In the genomic region with DNA sequence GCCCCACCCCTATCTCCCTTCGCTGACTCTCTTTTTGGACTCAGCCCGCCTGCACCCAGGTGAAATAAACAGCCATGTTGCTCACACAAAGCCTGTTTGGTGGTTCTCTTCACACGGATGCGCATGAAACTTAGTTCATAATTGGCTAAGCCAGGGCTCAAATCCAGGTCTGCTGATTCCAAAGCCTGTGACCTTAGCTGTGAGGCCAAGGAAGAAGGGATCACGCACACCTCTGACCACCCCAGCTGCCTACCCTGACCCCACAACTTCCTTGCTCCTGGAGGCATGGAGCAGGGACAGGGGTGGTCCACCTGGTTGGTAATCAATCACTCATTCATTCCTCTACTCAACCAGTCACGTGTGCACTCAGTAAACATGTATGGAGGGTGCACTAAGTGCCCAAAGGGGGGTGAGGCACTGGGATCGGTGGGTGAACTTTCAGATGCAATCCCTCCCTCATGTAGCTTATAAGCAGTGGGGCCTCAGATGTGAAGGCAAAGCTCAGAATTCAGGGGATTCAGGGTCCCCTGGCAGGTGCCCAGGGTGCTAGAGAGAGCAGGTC, we compare ENCODE assay signal across 9 cellular contexts. TPM values are rescaled to one million over a fixed set of nuclear protein-coding genes. Genes with fewer than 3 reads are reported as not detected.
DNase-seq lines count a peak whose midpoint lies in the region; ATAC-seq and TF ChIP-seq lines count a peak whose summit lies in the region.
"Had no signal": no experiment of that assay in that cellular context is flagged by ENCODE, and none has a peak within 500 bp of the region (broad histone marks: within the 10 kb centered on the region; RNA-seq: fewer than 3 reads in every experiment).

No MANE protein-coding gene starts in this region.

- H3K27ac ChIP-seq in effector memory CD4-positive, alpha-beta T cell (ENCODE audit: insufficient read depth, low read length, poor library complexity, severe bottlenecking), result peak overlapping the region; percentile 75
- no peak overlapping the region for H3K27ac ChIP-seq in vagina

- no peak for ATAC-seq in activated CD4-positive, alpha-beta T cell treated with anti-CD3 and anti-CD28 coated beads for 36 hours
- no peak for ATAC-seq in stimulated activated naive CD8-positive, alpha-beta T cell treated with anti-CD3 and anti-CD28 coated beads, Interleukin-15, amount 100 ng/mL, for 72 hours

- CTCF ChIA-PET in activated CD4-positive, alpha-beta T cell treated with anti-CD3 and anti-CD28 coated beads for 36 hours (lab: Charles Lee), result interaction anchor here (0.6 to 6.2 kb wide), 12 partner anchors 8 to 481 kb away, joined by 3 to 120 read pairs (median 8); partner anchors contain the start of gene FXYD2

- H3K9me3 ChIP-seq in effector memory CD4-positive, alpha-beta T cell (ENCODE audit: control insufficient read depth, low read length), result no peaks in the 10 kb centered on the region
- H3K9me3 ChIP-seq in vagina, result no peaks in the 10 kb centered on the region

- no peak for TF ChIP-seq POLR2A in vagina (IDR thresholded peaks at IDR 0.05)

- H3K9me3 Mint-ChIP-seq in activated CD4-positive, alpha-beta T cell treated with anti-CD3 and anti-CD28 coated beads for 36 hours (ENCODE audit: low read depth), result no peaks in the 10 kb centered on the region
- no peaks in the 10 kb centered on the region for H3K9me3 Mint-ChIP-seq in stimulated activated naive CD8-positive, alpha-beta T cell treated with anti-CD3 and anti-CD28 coated beads, Interleukin-15, amount 100 ng/mL, for 72 hours

- no peaks in the 10 kb centered on the region for H3K36me3 ChIP-seq in effector memory CD4-positive, alpha-beta T cell (ENCODE audit: control insufficient read depth, insufficient read depth, low read length)
- no peaks in the 10 kb centered on the region for H3K36me3 ChIP-seq in vagina

- intact Hi-C loops in activated CD4-positive, alpha-beta T cell treated with anti-CD3 and anti-CD28 coated beads for 36 hours (cut with DNase I, micrococcal nuclease), result loop anchor here (2.0 to 10.0 kb wide), 3 partner anchors 237 to 579 kb away; partner anchors contain the start of genes CD3E (in 1 of the 2), PCSK7 (in 1 of the 2) and RNF214 (in 1 of the 2)
- intact Hi-C loops in vagina (cut with DNase I), result loop anchor here (10.0 kb wide), 1 partner anchor 389 kb away; no protein-coding TSS in a partner anchor

- H3K4me3 ChIP-seq in effector memory CD4-positive, alpha-beta T cell (ENCODE audit: insufficient read depth, low read depth, low read length, poor library complexity, severe bottlenecking), result no peak overlapping the region
- no peak overlapping the region for H3K4me3 ChIP-seq in vagina
- H3K4me3 ChIP-seq: dorsolateral prefrontal cortex had no signal

- peaks cover 43% of the 10 kb centered on the region for H3K4me1 ChIP-seq in effector memory CD4-positive, alpha-beta T cell (ENCODE audit: control insufficient read depth, insufficient read depth, low read length, poor library complexity, severe bottlenecking)
- peaks cover 32% of the 10 kb centered on the region for H3K4me1 ChIP-seq in vagina

- POLR2A ChIA-PET in activated CD4-positive, alpha-beta T cell treated with anti-CD3 and anti-CD28 coated beads for 36 hours (lab: Charles Lee), result interaction anchor here (0.8 kb wide), 1 partner anchor 187 kb away, joined by 4 read pairs; no protein-coding TSS in a partner anchor

- H3K27ac Mint-ChIP-seq in activated CD4-positive, alpha-beta T cell treated with anti-CD3 and anti-CD28 coated beads for 36 hours, result peak overlapping the region; percentile 99
- peak overlapping the region; percentile 96 to 99 for H3K27ac Mint-ChIP-seq in stimulated activated naive CD8-positive, alpha-beta T cell treated with anti-CD3 and anti-CD28 coated beads, Interleukin-15, amount 100 ng/mL, for 72 hours

- H3K27me3 ChIP-seq in effector memory CD4-positive, alpha-beta T cell (replicated peaks; ENCODE audit: control insufficient read depth, insufficient read depth, low read length, poor library complexity, severe bottlenecking), result no peaks in the 10 kb centered on the region
- H3K27me3 ChIP-seq in vagina, result no peaks in the 10 kb centered on the region
- H3K27me3 ChIP-seq: dorsolateral prefrontal cortex had no signal

- peak overlapping the region; percentile 59 for H3K4me3 Mint-ChIP-seq in activated CD4-positive, alpha-beta T cell treated with anti-CD3 and anti-CD28 coated beads for 36 hours
- H3K4me3 Mint-ChIP-seq in stimulated activated naive CD8-positive, alpha-beta T cell treated with anti-CD3 and anti-CD28 coated beads, Interleukin-15, amount 100 ng/mL, for 72 hours, result peak overlapping the region; percentile 91 to 96

- DNase-seq in activated CD4-positive, alpha-beta T cell treated with anti-CD3 and anti-CD28 coated beads for 36 hours, result peak; percentile 32
- no peak for DNase-seq in activated CD4-positive, alpha-beta T cell treated with anti-CD3 and anti-CD28 coated beads, Interleukin-2, amount 50 U/mL, for 48 hours
- DNase-seq in HT-29 (ENCODE audit: low spot score) (peak; percentile 51), islet precursor cell (no peak), vagina (ENCODE audit: extremely low spot score in 2 of 2) (no peak)
- no peak for DNase-seq in effector memory CD4-positive, alpha-beta T cell
- DNase-seq in stimulated activated naive CD8-positive, alpha-beta T cell treated with anti-CD3 and anti-CD28 coated beads, Interleukin-15, amount 100 ng/mL, for 72 hours, result no peak
- no peak for DNase-seq in central memory CD4-positive, alpha-beta T cell

- H3K27me3 Mint-ChIP-seq in activated CD4-positive, alpha-beta T cell treated with anti-CD3 and anti-CD28 coated beads for 36 hours, result peaks cover 3% of the 10 kb centered on the region
- H3K27me3 Mint-ChIP-seq in stimulated activated naive CD8-positive, alpha-beta T cell treated with anti-CD3 and anti-CD28 coated beads, Interleukin-15, amount 100 ng/mL, for 72 hours, result no peaks in the 10 kb centered on the region

- no peaks in the 10 kb centered on the region for H3K36me3 Mint-ChIP-seq in activated CD4-positive, alpha-beta T cell treated with anti-CD3 and anti-CD28 coated beads for 36 hours (ENCODE audit: low read depth)

- H3K4me1 Mint-ChIP-seq in activated CD4-positive, alpha-beta T cell treated with anti-CD3 and anti-CD28 coated beads for 36 hours, result peaks cover 59% of the 10 kb centered on the region
- H3K4me1 Mint-ChIP-seq in stimulated activated naive CD8-positive, alpha-beta T cell treated with anti-CD3 and anti-CD28 coated beads, Interleukin-15, amount 100 ng/mL, for 72 hours, result peaks cover 77% of the 10 kb centered on the region

- TF ChIP-seq CTCF in vagina (IDR thresholded peaks at IDR 0.05), result no peak

RNA-seq across cellular contexts. Expression of gene FXYD2, which starts 10.3 kb away (rescaled TPM):
- total RNA-seq in activated CD4-positive, alpha-beta T cell treated with anti-CD3 and anti-CD28 coated beads for 36 hours, result 1 to 10 TPM in 1 of 2 experiments, under 1 TPM in 1; 0.91 to 1.1 TPM
- total RNA-seq in HT-29 (2014; rRNA removed; shearing (Covaris generic)), result 2.4 and 6.1 TPM in 2 replicates
- total RNA-seq in vagina, result 2.7 TPM

RNA-seq across cellular contexts. Expression of gene DSCAML1, which starts 17.3 kb away (rescaled TPM):
- under 1 TPM; 0.05 to 0.67 TPM for total RNA-seq in activated CD4-positive, alpha-beta T cell treated with anti-CD3 and anti-CD28 coated beads for 36 hours
- 0.31 TPM in 1 of 2 replicates, not detected in the other for total RNA-seq in HT-29 (2014; rRNA removed; shearing (Covaris generic))
- total RNA-seq in vagina, result 0.25 TPM

Comparison
In these comparisons a context has a peak if more than half of its experiments do, and no peak if none do; other contexts are left out.
1. DNase-seq: peak in activated CD4-positive, alpha-beta T cell treated with anti-CD3 and anti-CD28 coated beads for 36 hours (single experiment) and HT-29 (single experiment); none in activated CD4-positive, alpha-beta T cell treated with anti-CD3 and anti-CD28 coated beads, Interleukin-2, amount 50 U/mL, for 48 hours (0 of 2), effector memory CD4-positive, alpha-beta T cell (0 of 3), stimulated activated naive CD8-positive, alpha-beta T cell treated with anti-CD3 and anti-CD28 coated beads, Interleukin-15, amount 100 ng/mL, for 72 hours (0 of 2), central memory CD4-positive, alpha-beta T cell (single experiment), islet precursor cell (single experiment) and vagina (0 of 2).